20 cellular contexts compared by ENCODE assay signal in genomic region chr11:82855616-82856015, GRCh38. TPM values are rescaled to one million over a fixed set of nuclear protein-coding genes. Genes with fewer than 3 reads are reported as not detected.
DNase-seq lines count a peak whose midpoint lies in the region; TF ChIP-seq lines count a peak whose summit lies in the region.
"Had no signal": no experiment of that assay in that cellular context is flagged by ENCODE, and none has a peak within 500 bp of the region (broad histone marks: within the 10 kb centered on the region; RNA-seq: fewer than 3 reads in every experiment).

No MANE protein-coding gene starts in this region.

- no peak overlapping the region for H4K8ac ChIP-seq in trophoblast cell (ENCODE audit: low read depth, low read length)

- H3K27me3 ChIP-seq in trophoblast cell (ENCODE audit: insufficient read depth, low read length): no peaks in the 10 kb centered on the region
- H3K27me3 ChIP-seq: BLaER1 had no signal

- no peak overlapping the region for H4K12ac ChIP-seq in trophoblast cell (ENCODE audit: low read depth, low read length)

- H3K27ac Mint-ChIP-seq in activated T-helper 1 cell treated with anti-CD3 and anti-CD28 coated beads, Interleukin-12 subunit alpha, Interleukin-12 subunit beta, Interleukin-2, Interleukin-4 antibody, amounts not matched to agents 30 ng/mL and 10 ng/mL and 1 ng/mL, durations not matched to agents 14 hours and 24 hours and 36 hours: no peak overlapping the region
- H3K27ac Mint-ChIP-seq in CD14-positive monocyte: no peak overlapping the region
- H3K27ac Mint-ChIP-seq: CD8-positive, alpha-beta memory T cell; GM23338 had no signal

- peak; percentile 3 for DNase-seq in AG10803 (ENCODE audit: low read depth)
- peak; percentile 44 for DNase-seq in EL
- peak; percentile 66 for DNase-seq in M059J (ENCODE audit: low read depth)
- DNase-seq in fibroblast of villous mesenchyme (ENCODE audit: low read depth): peak; percentile 11
- no peak for DNase-seq in NCI-H1417 treated with DMSO at 0.1 percent for 48 hours (lab: John Stamatoyannopoulos, UW)
- no peak for DNase-seq in trophoblast cell
- no peak for DNase-seq in activated T-helper 1 cell treated with anti-CD3 and anti-CD28 coated beads, Interleukin-12 subunit alpha, Interleukin-12 subunit beta, Interleukin-2, Interleukin-4 antibody, amounts not matched to agents 30 ng/mL and 10 ng/mL and 1 ng/mL, durations not matched to agents 14 hours and 24 hours and 36 hours (ENCODE audit: low spot score)
- DNase-seq in CD14-positive monocyte (ENCODE audit: low spot score): no peak
- DNase-seq: AML-193; CD8-positive, alpha-beta memory T cell; COR-L47; DMS 273 treated with DMSO at 0.1 percent for 48 hours; DMS53; DND-41; GDM1; HCEC 1CT had no signal

- H3K79me1 ChIP-seq in trophoblast cell (ENCODE audit: low read length): no peaks in the 10 kb centered on the region

- intact Hi-C loops in activated T-helper 1 cell treated with anti-CD3 and anti-CD28 coated beads, Interleukin-12 subunit alpha, Interleukin-12 subunit beta, Interleukin-2, Interleukin-4 antibody, amounts not matched to agents 30 ng/mL and 10 ng/mL and 1 ng/mL, durations not matched to agents 14 hours and 24 hours and 36 hours (cut with micrococcal nuclease): no loop called here
- intact Hi-C loops in CD14-positive monocyte (cut with micrococcal nuclease): no loop called here

- no peaks in the 10 kb centered on the region for H3K27me3 Mint-ChIP-seq in activated T-helper 1 cell treated with anti-CD3 and anti-CD28 coated beads, Interleukin-12 subunit alpha, Interleukin-12 subunit beta, Interleukin-2, Interleukin-4 antibody, amounts not matched to agents 30 ng/mL and 10 ng/mL and 1 ng/mL, durations not matched to agents 14 hours and 24 hours and 36 hours (ENCODE audit: insufficient read depth)
- peaks cover 0 to 2% (median 0%) of the 10 kb centered on the region in 3 donors for H3K27me3 Mint-ChIP-seq in CD14-positive monocyte (ENCODE audit: low read depth in 3 of 3)
- H3K27me3 Mint-ChIP-seq: CD8-positive, alpha-beta memory T cell had no signal

- H2BK12ac ChIP-seq in trophoblast cell (ENCODE audit: low read length): no peak overlapping the region

- no peaks in the 10 kb centered on the region for H3K36me3 ChIP-seq in trophoblast cell (ENCODE audit: control insufficient read depth in 1 of 2, insufficient read depth in 2 of 2, low read length in 2 of 2)
- H3K36me3 ChIP-seq: BLaER1 had no signal

- no peak overlapping the region for H2BK5ac ChIP-seq in trophoblast cell (ENCODE audit: low read depth, low read length, poor library complexity)

- H3K4me3 Mint-ChIP-seq in activated T-helper 1 cell treated with anti-CD3 and anti-CD28 coated beads, Interleukin-12 subunit alpha, Interleukin-12 subunit beta, Interleukin-2, Interleukin-4 antibody, amounts not matched to agents 30 ng/mL and 10 ng/mL and 1 ng/mL, durations not matched to agents 14 hours and 24 hours and 36 hours: no peak overlapping the region
- no peak overlapping the region for H3K4me3 Mint-ChIP-seq in CD14-positive monocyte
- H3K4me3 Mint-ChIP-seq: CD8-positive, alpha-beta memory T cell; GM23338 had no signal

- H4K91ac ChIP-seq in trophoblast cell (ENCODE audit: low read depth, low read length): no peak overlapping the region

- no peak overlapping the region for H3K9ac ChIP-seq in trophoblast cell (ENCODE audit: low read length)
- H3K9ac ChIP-seq: BLaER1 had no signal

- H3K4me3 ChIP-seq in AG10803 (ENCODE audit: low read length): no peak overlapping the region
- no peak overlapping the region for H3K4me3 ChIP-seq in fibroblast of villous mesenchyme (ENCODE audit: low read depth, low read length)
- no peak overlapping the region for H3K4me3 ChIP-seq in trophoblast cell (ENCODE audit: low read depth, low read length)
- H3K4me3 ChIP-seq: BLaER1, GM23338, K562 had no signal

- no peak overlapping the region for H3K4ac ChIP-seq in trophoblast cell (ENCODE audit: low read depth, low read length)

- no peaks in the 10 kb centered on the region for H3K4me1 Mint-ChIP-seq in activated T-helper 1 cell treated with anti-CD3 and anti-CD28 coated beads, Interleukin-12 subunit alpha, Interleukin-12 subunit beta, Interleukin-2, Interleukin-4 antibody, amounts not matched to agents 30 ng/mL and 10 ng/mL and 1 ng/mL, durations not matched to agents 14 hours and 24 hours and 36 hours (ENCODE audit: low read depth)
- no peaks in the 10 kb centered on the region for H3K4me1 Mint-ChIP-seq in CD14-positive monocyte
- H3K4me1 Mint-ChIP-seq: GM23338 had no signal

- no peak overlapping the region for H2BK120ac ChIP-seq in trophoblast cell (ENCODE audit: insufficient read depth, low read length, poor library complexity)

- H3K4me2 ChIP-seq in trophoblast cell (ENCODE audit: low read length): no peak overlapping the region
- H3K4me2 ChIP-seq: BLaER1, GM23338 had no signal

- H3K14ac ChIP-seq in trophoblast cell (ENCODE audit: low read length): no peak overlapping the region

- H3K27ac ChIP-seq in trophoblast cell (ENCODE audit: low read depth, low read length): no peak overlapping the region
- H3K27ac ChIP-seq: BLaER1, HL-60 had no signal

- no peak overlapping the region for H3K18ac ChIP-seq in trophoblast cell (ENCODE audit: low read length)

- no peaks in the 10 kb centered on the region for H3K4me1 ChIP-seq in trophoblast cell (ENCODE audit: control insufficient read depth in 1 of 2, insufficient read depth in 2 of 2, low read length in 2 of 2)
- H3K4me1 ChIP-seq: BLaER1 had no signal

- H3K9me3 ChIP-seq in trophoblast cell (ENCODE audit: insufficient read depth, low read depth, low read length): no peaks in the 10 kb centered on the region
- H3K9me3 ChIP-seq: BLaER1 had no signal

- H2AFZ ChIP-seq in trophoblast cell (ENCODE audit: insufficient read depth, low read length, poor library complexity): no peak overlapping the region
- H2AFZ ChIP-seq: GM23338 had no signal

- no peaks in the 10 kb centered on the region for H3K79me2 ChIP-seq in trophoblast cell (ENCODE audit: control insufficient read depth, insufficient read depth, low read length, poor library complexity)

- no peak overlapping the region for H2AK5ac ChIP-seq in trophoblast cell (ENCODE audit: low read length)

- H3K23ac ChIP-seq in trophoblast cell (ENCODE audit: low read length): no peak overlapping the region

- WGBS in trophoblast cell (ENCODE audit: extremely low coverage, insufficient coverage, insufficient read length): no CpG with 5 or more reads among the region's 2 CpGs

- peaks cover 2% of the 10 kb centered on the region for H3K36me3 Mint-ChIP-seq in activated T-helper 1 cell treated with anti-CD3 and anti-CD28 coated beads, Interleukin-12 subunit alpha, Interleukin-12 subunit beta, Interleukin-2, Interleukin-4 antibody, amounts not matched to agents 30 ng/mL and 10 ng/mL and 1 ng/mL, durations not matched to agents 14 hours and 24 hours and 36 hours (ENCODE audit: low read depth)
- H3K36me3 Mint-ChIP-seq in CD14-positive monocyte: peaks cover 14 to 24% of the 10 kb centered on the region in 2 donors

- H3K9me3 Mint-ChIP-seq in activated T-helper 1 cell treated with anti-CD3 and anti-CD28 coated beads, Interleukin-12 subunit alpha, Interleukin-12 subunit beta, Interleukin-2, Interleukin-4 antibody, amounts not matched to agents 30 ng/mL and 10 ng/mL and 1 ng/mL, durations not matched to agents 14 hours and 24 hours and 36 hours: no peaks in the 10 kb centered on the region
- peaks cover 0 to 2% (median 2%) of the 10 kb centered on the region in 7 donors for H3K9me3 Mint-ChIP-seq in CD14-positive monocyte
- H3K9me3 Mint-ChIP-seq: CD8-positive, alpha-beta memory T cell; GM23338 had no signal

- TF ChIP-seq CTCF in AG10803 (conservative IDR thresholded peaks at IDR 0.05; ENCODE audit: low read length) (no peak), fibroblast of villous mesenchyme (IDR thresholded peaks at IDR 0.05; ENCODE audit: insufficient read depth, low read depth, low read length) (no peak), CD14-positive monocyte (IDR thresholded peaks at IDR 0.05) (no peak)

RNA-seq across cellular contexts. Expression of gene PRCP, which starts 44.6 kb away (rescaled TPM):
- 64.6 and 89.6 TPM in 2 replicates for total RNA-seq in M059J (2014; rRNA removed; shearing (Covaris generic))
- 25.4 and 37.1 TPM in 2 replicates for total RNA-seq in fibroblast of villous mesenchyme
- 40.1 and 40.7 TPM in 2 replicates for polyA plus RNA-seq in trophoblast cell (2013)
- total RNA-seq in activated T-helper 1 cell treated with anti-CD3 and anti-CD28 coated beads, Interleukin-12 subunit alpha, Interleukin-12 subunit beta, Interleukin-2, Interleukin-4 antibody, amounts not matched to agents 30 ng/mL and 10 ng/mL and 1 ng/mL, durations not matched to agents 14 hours and 24 hours and 36 hours: 22.7 and 24.0 TPM in 2 replicates
- 100 to 1,000 TPM; 186 to 228 TPM for polyA plus RNA-seq in CD14-positive monocyte

RNA-seq across cellular contexts. Expression of gene DDIAS, which starts 45.9 kb away (rescaled TPM):
- 18.8 and 22.9 TPM in 2 replicates for total RNA-seq in M059J (2014; rRNA removed; shearing (Covaris generic))
- 1.9 and 5.6 TPM in 2 replicates for total RNA-seq in fibroblast of villous mesenchyme
- 8.8 and 9.1 TPM in 2 replicates for polyA plus RNA-seq in trophoblast cell (2013)
- total RNA-seq in activated T-helper 1 cell treated with anti-CD3 and anti-CD28 coated beads, Interleukin-12 subunit alpha, Interleukin-12 subunit beta, Interleukin-2, Interleukin-4 antibody, amounts not matched to agents 30 ng/mL and 10 ng/mL and 1 ng/mL, durations not matched to agents 14 hours and 24 hours and 36 hours: 28.7 and 29.4 TPM in 2 replicates
- 10 to 100 TPM; 13.5 to 14.1 TPM for polyA plus RNA-seq in CD14-positive monocyte

Comparison
In these comparisons a context has a peak if more than half of its experiments do, and no peak if none do; other contexts are left out.
1. DNase-seq: peak in AG10803 (single experiment), EL (single experiment), M059J (single experiment) and fibroblast of villous mesenchyme (single experiment); none in NCI-H1417 treated with DMSO at 0.1 percent for 48 hours (single experiment), trophoblast cell (0 of 2), activated T-helper 1 cell treated with anti-CD3 and anti-CD28 coated beads, Interleukin-12 subunit alpha, Interleukin-12 subunit beta, Interleukin-2, Interleukin-4 antibody, amounts not matched to agents 30 ng/mL and 10 ng/mL and 1 ng/mL, durations not matched to agents 14 hours and 24 hours and 36 hours (single experiment) and CD14-positive monocyte (single experiment).